16 cellular contexts compared by ENCODE assay signal in genomic region chr1:17531343-17531681, GRCh38. TPM values are rescaled to one million over a fixed set of nuclear protein-coding genes. Genes with fewer than 3 reads are reported as not detected.
A peak's percentile ranks its signal among the peaks of the same experiment; 100 is the strongest.
DNase-seq lines count a peak whose midpoint lies in the region; ATAC-seq and TF ChIP-seq lines count a peak whose summit lies in the region.
"Had no signal": no experiment of that assay in that cellular context is flagged by ENCODE, and none has a peak within 500 bp of the region (broad histone marks: within the 10 kb centered on the region; RNA-seq: fewer than 3 reads in every experiment).

No MANE protein-coding gene starts in this region.

- H3K9me2 ChIP-seq in GM23248 (ENCODE audit: insufficient read depth), result no peaks in the 10 kb centered on the region

- H3K36me3 ChIP-seq in GM23248 (ENCODE audit: low read depth) (no peaks in the 10 kb centered on the region), body of pancreas (replicated peaks in 1 of 2; ENCODE audit: insufficient read depth in 1 of 2, low read depth in 2 of 2) (no peaks in the 10 kb centered on the region), mesenchymal stem cell (ENCODE audit: control insufficient read depth in 1 of 2, insufficient read depth in 2 of 2, low read depth in 1 of 2, low read length in 2 of 2) (no peaks in the 10 kb centered on the region), skeletal muscle tissue (ENCODE audit: control insufficient read depth in 3 of 3, insufficient read depth in 3 of 3, low read length in 3 of 3) (no peaks in the 10 kb centered on the region)
- H3K36me3 ChIP-seq in naive thymus-derived CD4-positive, alpha-beta T cell (ENCODE audit: control insufficient read depth in 2 of 3, insufficient read depth in 3 of 3, low read length in 3 of 3), result no peaks in the 10 kb centered on the region

- no peak overlapping the region for H3K23ac ChIP-seq in mesenchymal stem cell (ENCODE audit: low read length in 2 of 2)

- no peaks in the 10 kb centered on the region for H3K79me1 ChIP-seq in mesenchymal stem cell (replicated peaks; ENCODE audit: low read length, poor library complexity, severe bottlenecking)

- H4K8ac ChIP-seq in mesenchymal stem cell (ENCODE audit: low read length), result no peak overlapping the region

- H3K4me1 ChIP-seq in GM23248 (ENCODE audit: insufficient read depth) (peaks cover 7% of the 10 kb centered on the region; the same call in 1 of the 2 replicates), body of pancreas (peaks cover 29% of the 10 kb centered on the region), mesenchymal stem cell (ENCODE audit: control insufficient read depth, insufficient read depth, low read depth, low read length) (peaks cover 2% of the 10 kb centered on the region), skeletal muscle tissue (ENCODE audit: control insufficient read depth in 3 of 3, insufficient read depth in 3 of 3, low read length in 3 of 3) (peaks cover 22 to 31% (median 28%) of the 10 kb centered on the region in 3 donors)
- no peaks in the 10 kb centered on the region for H3K4me1 ChIP-seq in naive thymus-derived CD4-positive, alpha-beta T cell (ENCODE audit: control insufficient read depth in 2 of 2, insufficient read depth in 2 of 2, low read length in 2 of 2)

- peaks cover 1 to 30% (median 19%) of the 10 kb centered on the region in 5 donors for H3K27me3 Mint-ChIP-seq in naive thymus-derived CD4-positive, alpha-beta T cell

- no peak overlapping the region for H2AK5ac ChIP-seq in mesenchymal stem cell (ENCODE audit: low read length, severe bottlenecking)

- no peak overlapping the region for H3K18ac ChIP-seq in mesenchymal stem cell (ENCODE audit: low read depth in 1 of 2, low read length in 2 of 2)

- POLR2A ChIA-PET in naive thymus-derived CD4-positive, alpha-beta T cell (lab: Charles Lee), result no interaction called here

- H3F3A ChIP-seq in GM23248 (ENCODE audit: insufficient read depth), result peaks cover 8% of the 10 kb centered on the region; the same call in 1 of the 2 replicates

- H2BK15ac ChIP-seq in mesenchymal stem cell (ENCODE audit: low read depth, poor library complexity, severe bottlenecking), result no peak overlapping the region

- H3K4me1 Mint-ChIP-seq in naive thymus-derived CD4-positive, alpha-beta T cell, result no peaks in the 10 kb centered on the region
- H3K4me1 Mint-ChIP-seq: CD8-positive, alpha-beta memory T cell had no signal

- no peaks in the 10 kb centered on the region for H3K36me3 Mint-ChIP-seq in naive thymus-derived CD4-positive, alpha-beta T cell
- H3K36me3 Mint-ChIP-seq: CD8-positive, alpha-beta memory T cell had no signal

- H3K4me3 Mint-ChIP-seq in naive thymus-derived CD4-positive, alpha-beta T cell, result no peak overlapping the region
- H3K4me3 Mint-ChIP-seq: CD8-positive, alpha-beta memory T cell had no signal

- 51 to 60% methylated on average over 4 of the region's 4 CpGs for WGBS in GM23248 (ENCODE audit: low coverage in 1 of 2, low lambda C conversion rate in 2 of 2, missing lambda C conversion rate in 2 of 2), 2 experiments
- 63 to 67% methylated on average over 3 to 4 of the region's 4 CpGs for WGBS in body of pancreas, 2 donors
- WGBS in mesenchymal stem cell, result 69% methylated on average over 4 of the region's 4 CpGs

- TF ChIP-seq POLR2A in body of pancreas (IDR thresholded peaks at IDR 0.05), result no peak

- H2BK5ac ChIP-seq in mesenchymal stem cell (ENCODE audit: low read depth, low read length, poor library complexity, severe bottlenecking), result no peak overlapping the region

- DNase-seq in GM23248, result no peak
- DNase-seq in body of pancreas, result no peak
- no peak for DNase-seq in mesenchymal stem cell
- DNase-seq in naive thymus-derived CD4-positive, alpha-beta T cell, result no peak
- DNase-seq in NCI-H446 (lab: John Stamatoyannopoulos, UW), result no peak
- DNase-seq: activated CD4-positive, alpha-beta T cell treated with anti-CD3 and anti-CD28 coated beads for 48 hours; activated CD8-positive, alpha-beta memory T cell treated with anti-CD3 and anti-CD28 coated beads, Interleukin-2, amount 50 U/mL, for 48 hours; activated naive CD4-positive, alpha-beta T cell; CD8-positive, alpha-beta memory T cell; glutamatergic neuron; Karpas-422; NCI-H748 treated with DMSO at 0.1 percent for 48 hours had no signal

- no peaks in the 10 kb centered on the region; the same call in 1 of the 2 replicates for H3K27me3 ChIP-seq in GM23248 (replicated peaks; ENCODE audit: insufficient read depth)
- no peaks in the 10 kb centered on the region for H3K27me3 ChIP-seq in body of pancreas
- peaks cover 0 to 10% of the 10 kb centered on the region in 2 experiments for H3K27me3 ChIP-seq in mesenchymal stem cell (ENCODE audit: control insufficient read depth in 1 of 2, insufficient read depth in 1 of 2, low read length in 2 of 2)
- no peaks in the 10 kb centered on the region for H3K27me3 ChIP-seq in skeletal muscle tissue (ENCODE audit: control insufficient read depth in 3 of 3, insufficient read depth in 3 of 3, low read length in 3 of 3)
- no peaks in the 10 kb centered on the region for H3K27me3 ChIP-seq in naive thymus-derived CD4-positive, alpha-beta T cell (ENCODE audit: control insufficient read depth in 2 of 2, insufficient read depth in 2 of 2, low read length in 2 of 2)

- peak overlapping the region; percentile 59 for H3K9ac ChIP-seq in GM23248
- H3K9ac ChIP-seq in mesenchymal stem cell (ENCODE audit: low read length), result peak overlapping the region; percentile 68
- peak overlapping the region in 1 of 3 donors; percentile 69 for H3K9ac ChIP-seq in skeletal muscle tissue (ENCODE audit: low read depth in 1 of 3, low read length in 3 of 3)

- H3K4ac ChIP-seq in mesenchymal stem cell (ENCODE audit: low read depth in 1 of 2, low read length in 2 of 2), result no peak overlapping the region

- H2BK12ac ChIP-seq in mesenchymal stem cell (ENCODE audit: low read length in 2 of 2), result no peak overlapping the region

- no peak for TF ChIP-seq CTCF in body of pancreas (IDR thresholded peaks at IDR 0.05)

- no peak overlapping the region for H3K4me3 ChIP-seq in GM23248
- no peak overlapping the region for H3K4me3 ChIP-seq in body of pancreas
- H3K4me3 ChIP-seq in mesenchymal stem cell (ENCODE audit: insufficient read depth in 1 of 2, low read depth in 1 of 2, low read length in 2 of 2), result no peak overlapping the region
- H3K4me3 ChIP-seq in skeletal muscle tissue (ENCODE audit: low read length in 3 of 3), result no peak overlapping the region
- H3K4me3 ChIP-seq in naive thymus-derived CD4-positive, alpha-beta T cell (ENCODE audit: low read length), result no peak overlapping the region
- H3K4me3 ChIP-seq: smooth muscle cell had no signal

- H4K20me1 ChIP-seq in GM23248 (ENCODE audit: insufficient read depth), result no peaks in the 10 kb centered on the region

- CTCF ChIA-PET in naive thymus-derived CD4-positive, alpha-beta T cell (lab: Charles Lee), result no interaction called here

- no peaks in the 10 kb centered on the region for H3K9me3 ChIP-seq in GM23248 (ENCODE audit: low read depth)
- no peaks in the 10 kb centered on the region for H3K9me3 ChIP-seq in body of pancreas
- no peaks in the 10 kb centered on the region for H3K9me3 ChIP-seq in mesenchymal stem cell (ENCODE audit: control insufficient read depth, low read length)
- no peaks in the 10 kb centered on the region for H3K9me3 ChIP-seq in skeletal muscle tissue (ENCODE audit: control insufficient read depth in 3 of 3, low read length in 3 of 3)
- no peaks in the 10 kb centered on the region for H3K9me3 ChIP-seq in naive thymus-derived CD4-positive, alpha-beta T cell (ENCODE audit: control insufficient read depth in 2 of 3, low read length in 3 of 3)

- ATAC-seq in body of pancreas (no peak), GM21423 (IDR thresholded peaks at IDR 0.05; ENCODE audit: unreplicated experiment) (no peak), HG02884 (IDR thresholded peaks at IDR 0.05; ENCODE audit: unreplicated experiment) (no peak)
- ATAC-seq in naive thymus-derived CD4-positive, alpha-beta T cell, result no peak

- H3K79me2 ChIP-seq in GM23248 (ENCODE audit: insufficient read depth), result no peaks in the 10 kb centered on the region

- H3K9me3 Mint-ChIP-seq in naive thymus-derived CD4-positive, alpha-beta T cell, result peaks cover 0 to 2% (median 0%) of the 10 kb centered on the region in 11 donors
- H3K9me3 Mint-ChIP-seq: CD8-positive, alpha-beta memory T cell had no signal

- peak overlapping the region; percentile 32 for H3K27ac ChIP-seq in GM23248
- H3K27ac ChIP-seq in body of pancreas, result peak overlapping the region; percentile 75 to 84 (median 77)
- H3K27ac ChIP-seq in mesenchymal stem cell (ENCODE audit: low read length, poor library complexity, severe bottlenecking), result no peak overlapping the region
- H3K27ac ChIP-seq in skeletal muscle tissue (ENCODE audit: low read depth, low read length), result peak overlapping the region; percentile 78
- H3K27ac ChIP-seq in naive thymus-derived CD4-positive, alpha-beta T cell (ENCODE audit: low read depth, low read length), result no peak overlapping the region

- no peak overlapping the region for H3K14ac ChIP-seq in mesenchymal stem cell (ENCODE audit: low read length in 2 of 2)

- no peak overlapping the region for H2BK120ac ChIP-seq in mesenchymal stem cell (ENCODE audit: low read depth, low read length)

- intact Hi-C loops in body of pancreas (cut with DNase I), result no loop called here
- intact Hi-C loops in naive thymus-derived CD4-positive, alpha-beta T cell (cut with micrococcal nuclease), result no loop called here

- in situ Hi-C loops in GM23248 (cut with MboI), result no loop called here

- H2AFZ ChIP-seq in GM23248, result 0 out of 2 replicates have a peak overlapping the region, but pooled peaks have one; percentile 54
- no peak overlapping the region for H2AFZ ChIP-seq in mesenchymal stem cell (ENCODE audit: low read depth, low read length)

- H4K91ac ChIP-seq in mesenchymal stem cell (ENCODE audit: low read length), result no peak overlapping the region

- no peak overlapping the region for H3K27ac Mint-ChIP-seq in naive thymus-derived CD4-positive, alpha-beta T cell
- H3K27ac Mint-ChIP-seq: CD8-positive, alpha-beta memory T cell had no signal

- H3K4me2 ChIP-seq in GM23248 (ENCODE audit: unreplicated experiment) (no peak overlapping the region), mesenchymal stem cell (ENCODE audit: low read length, poor library complexity, severe bottlenecking) (no peak overlapping the region)
- H3K4me2 ChIP-seq: smooth muscle cell had no signal

RNA-seq across cellular contexts. Expression of gene ARHGEF10L, which starts 8.2 kb away (rescaled TPM):
- 16.1 and 19.3 TPM in 2 replicates for total RNA-seq in GM23248 (2014; rRNA removed; shearing (Covaris generic))
- 6.0 TPM in 2 replicates for polyA plus RNA-seq in GM23248 (2016; fragmentation: Nextera tagmentation; extraction: Ambion mirVana)
- total RNA-seq in body of pancreas (10 to 100 TPM; 81.4 to 93.1 TPM), skeletal muscle tissue (16.7 TPM)
- 6.9 TPM for polyA plus RNA-seq in mesenchymal stem cell (2013, experiment 1 of 2)
- 7.2 TPM for polyA plus RNA-seq in mesenchymal stem cell (2013, experiment 2 of 2)
- 10 to 100 TPM in 1 of 5 experiments, under 1 TPM in 3, not detected in 1; 0.59 to 19.7 (median 0.84) TPM for total RNA-seq in naive thymus-derived CD4-positive, alpha-beta T cell
- polyA plus RNA-seq in naive thymus-derived CD4-positive, alpha-beta T cell, result not detected
- polyA plus RNA-seq: CD8-positive, alpha-beta memory T cell had no signal

Comparison
In these comparisons a context has a peak if more than half of its experiments do, and no peak if none do; other contexts are left out.
1. H3K27ac ChIP-seq: peak in GM23248 (single experiment), body of pancreas (4 of 4) and skeletal muscle tissue (single experiment); none in mesenchymal stem cell (single experiment) and naive thymus-derived CD4-positive, alpha-beta T cell (single experiment).